8 cellular contexts compared by ENCODE assay signal in the genomic region with DNA sequence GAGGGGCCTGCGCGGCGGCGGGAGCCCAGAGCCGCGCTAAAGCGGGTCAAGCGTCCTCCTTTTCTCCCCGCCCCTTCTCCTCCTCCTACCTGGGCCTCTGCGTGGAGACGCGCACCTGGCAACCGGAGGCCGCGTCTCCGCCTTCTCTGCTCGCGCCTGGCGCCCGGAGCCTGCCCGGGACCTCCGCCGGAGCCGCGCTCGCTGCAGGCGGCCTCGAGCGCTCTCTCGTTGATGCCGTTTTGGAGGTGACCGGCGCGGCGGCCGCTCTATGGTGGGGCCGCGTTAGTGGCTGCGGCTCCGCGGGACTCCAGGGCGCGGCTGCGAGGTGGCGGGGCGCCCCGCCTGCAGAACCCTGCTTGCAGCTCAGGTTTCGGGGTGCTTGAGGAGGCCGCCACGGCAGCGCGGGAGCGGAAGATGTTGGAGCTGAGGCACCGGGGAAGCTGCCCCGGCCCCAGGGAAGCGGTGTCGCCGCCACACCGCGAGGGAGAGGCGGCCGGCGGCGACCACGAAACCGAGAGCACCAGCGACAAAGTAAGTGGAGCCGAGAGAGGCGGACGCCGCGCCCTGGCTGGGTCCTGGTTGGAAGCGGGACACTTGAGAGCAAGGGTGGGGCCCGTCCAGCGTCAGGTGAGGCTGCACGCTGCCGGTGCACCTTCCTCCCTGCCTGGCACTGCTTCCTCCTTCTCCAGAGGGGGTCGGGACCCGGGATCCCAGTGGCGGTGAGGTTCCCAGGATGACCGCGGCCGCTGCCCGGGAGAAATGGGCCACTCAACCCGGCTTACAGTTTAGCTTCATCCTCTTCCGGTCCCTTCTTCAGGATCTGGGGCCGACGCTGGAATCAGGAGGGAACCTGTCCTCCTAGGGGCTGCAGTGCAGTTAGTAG. TPM values are rescaled to one million over a fixed set of nuclear protein-coding genes. Genes with fewer than 3 reads are reported as not detected.
DNase-seq lines count a peak whose midpoint lies in the region; ATAC-seq and TF ChIP-seq lines count a peak whose summit lies in the region.

Gene CDS1, plus strand, starts transcription at position 140 of the 883 bp plus-strand sequence. Its CDS starts 275 bp downstream, at position 415.

- H3K4me1 ChIP-seq in iPS-15b (ENCODE audit: control insufficient read depth, insufficient read depth, low read length) (peaks cover 30% of the 10 kb centered on the region), sigmoid colon (peaks cover 0 to 19% (median 15%) of the 10 kb centered on the region in 4 donors)

- intact Hi-C loops in sigmoid colon (cut with DNase I), result loop anchor here (5.0 kb wide), 1 partner anchor 91 kb away; no protein-coding TSS in a partner anchor

- H3K27ac ChIP-seq in sigmoid colon, result peak within 1 kb of the TSS in 3 of 4 donors; percentile 47 to 82 (median 53)

- H3K4me3 ChIP-seq in iPS-15b (ENCODE audit: low read depth, low read length) (peak within 1 kb of the TSS; percentile 86), sigmoid colon (peak within 1 kb of the TSS; percentile 48 to 73 (median 62))

- H3K9ac ChIP-seq in iPS-15b (ENCODE audit: low read depth, low read length), result peak within 1 kb of the TSS; percentile 48

- TF ChIP-seq POLR2A in GM18505 (IDR thresholded peaks at IDR 0.05; ENCODE audit: borderline replicate concordance, extremely low read depth, insufficient read depth, insufficient read length), result no peak
- peak in 1 of 2 donors; percentile 29 for TF ChIP-seq POLR2A in sigmoid colon (IDR thresholded peaks at IDR 0.05)

- TF ChIP-seq CTCF in sigmoid colon (IDR thresholded peaks at IDR 0.05), result no peak

- H3K9me3 ChIP-seq in iPS-15b (ENCODE audit: control insufficient read depth, insufficient read depth, low read length) (no peaks in the 10 kb centered on the region), sigmoid colon (no peaks in the 10 kb centered on the region)

- H3K27me3 ChIP-seq in iPS-15b (ENCODE audit: control insufficient read depth, insufficient read depth, low read length) (peaks cover 20% of the 10 kb centered on the region), sigmoid colon (peaks cover 2 to 38% (median 4%) of the 10 kb centered on the region in 3 donors)

- WGBS in sigmoid colon, 2 donors, result 1% methylated on average over 88 of the region's 88 CpGs

- no peak for TF ChIP-seq EP300 in sigmoid colon (IDR thresholded peaks at IDR 0.05)

- H3K36me3 ChIP-seq in iPS-15b (ENCODE audit: control insufficient read depth, insufficient read depth, low read length) (no peaks in the 10 kb centered on the region), sigmoid colon (no peaks in the 10 kb centered on the region)

- ATAC-seq in GM18505 (IDR thresholded peaks at IDR 0.05; ENCODE audit: unreplicated experiment) (peak; percentile 45), HG02938 (IDR thresholded peaks at IDR 0.05; ENCODE audit: unreplicated experiment) (peak; percentile 47)

- DNase-seq in ACHN (peak; percentile 8), NCI-H526 (lab: John Stamatoyannopoulos, UW) (peak; percentile 74 to 95), anterior cingulate cortex (lab: John Stamatoyannopoulos, UW) (peak in 31 of 58 donors; percentile 9 to 66 (median 40)), sigmoid colon (no peak), AML-193 (lab: John Stamatoyannopoulos, UW) (no peak)

- in situ Hi-C loops in ACHN (cut with HindIII; ENCODE audit: low pct_ligation_motif_present, low pct_unique_long_range_greater_than_20kb, low sequenced_read_pairs), result no loop called here

RNA-seq across cellular contexts. Expression of gene CDS1, which starts in this region (rescaled TPM):
- under 1 TPM; under 0.01 to 0.49 (median 0.27) TPM for total RNA-seq in sigmoid colon
- 10 to 100 TPM in 1 of 3 donors, 1 to 10 TPM in 2; 6.9 to 11.6 (median 7.8) TPM for polyA plus RNA-seq in sigmoid colon

Comparison
In these comparisons a context has a peak if more than half of its experiments do, and no peak if none do; other contexts are left out.
1. DNase-seq: peak in ACHN (single experiment), NCI-H526 (2 of 2) and anterior cingulate cortex (31 of 58); none in sigmoid colon (single experiment) and AML-193 (0 of 2).